In the genomic region with DNA sequence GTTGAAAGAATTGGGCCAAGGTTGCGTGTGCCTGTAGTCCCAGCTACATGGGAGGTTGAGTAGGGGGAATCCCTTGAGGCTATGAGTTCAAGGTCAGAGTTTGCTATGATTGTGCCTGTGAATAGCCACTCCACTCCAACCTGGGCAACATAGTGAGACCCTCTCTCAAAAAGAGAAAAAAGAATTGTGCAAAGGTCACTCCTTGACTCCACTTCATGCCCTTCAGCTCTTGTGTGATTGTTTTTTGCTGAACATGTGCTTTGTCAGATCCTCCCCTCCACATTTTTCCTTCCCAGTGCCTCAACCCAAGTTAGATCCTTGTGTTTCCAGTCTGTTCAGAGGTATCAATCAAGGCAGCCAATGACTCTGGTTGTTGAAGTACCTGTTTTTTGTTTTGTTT, we compare ENCODE assay signal across 20 cellular contexts. TPM values are rescaled to one million over a fixed set of nuclear protein-coding genes. Genes with fewer than 3 reads are reported as not detected.
DNase-seq lines count a peak whose midpoint lies in the region; ATAC-seq and TF ChIP-seq lines count a peak whose summit lies in the region.
"Had no signal": no experiment of that assay in that cellular context is flagged by ENCODE, and none has a peak within 500 bp of the region (broad histone marks: within the 10 kb centered on the region; RNA-seq: fewer than 3 reads in every experiment).

No MANE protein-coding gene starts in this region.

- peaks cover 9% of the 10 kb centered on the region for H3K36me3 Mint-ChIP-seq in activated naive CD4-positive, alpha-beta T cell treated with anti-CD3 and anti-CD28 coated beads for 36 hours (ENCODE audit: low read depth)
- H3K36me3 Mint-ChIP-seq in activated T-helper 17 cell treated with anti-CD3 and anti-CD28 coated beads, Interleukin-2, amount 50 U/mL, for 72 hours (ENCODE audit: low read depth) = peaks cover 16% of the 10 kb centered on the region

- no peak for ATAC-seq in activated T-helper 17 cell treated with anti-CD3 and anti-CD28 coated beads, Interleukin-2, amount 50 U/mL, for 72 hours (replicated peaks)
- ATAC-seq in lower lobe of right lung = no peak
- ATAC-seq: activated T-cell treated with anti-CD3 and anti-CD28 coated beads, Interleukin-2, amount 50 U/mL, for 72 hours; body of pancreas; effector memory CD8-positive, alpha-beta T cell; Panc1 had no signal

- H3K4me1 ChIP-seq in lower lobe of right lung = peaks cover 74% of the 10 kb centered on the region
- H3K4me1 ChIP-seq in thymus (ENCODE audit: control insufficient read depth, insufficient read depth, low read length) = peaks cover 8% of the 10 kb centered on the region

- no peaks in the 10 kb centered on the region for H3K27me3 Mint-ChIP-seq in activated naive CD4-positive, alpha-beta T cell treated with anti-CD3 and anti-CD28 coated beads for 36 hours (ENCODE audit: low read depth)
- H3K27me3 Mint-ChIP-seq in activated T-helper 17 cell treated with anti-CD3 and anti-CD28 coated beads, Interleukin-2, amount 50 U/mL, for 72 hours = no peaks in the 10 kb centered on the region
- H3K27me3 Mint-ChIP-seq: effector memory CD8-positive, alpha-beta T cell had no signal

- H3K27me3 ChIP-seq in lower lobe of right lung (ENCODE audit: low read depth) = no peaks in the 10 kb centered on the region
- H3K27me3 ChIP-seq in thymus (ENCODE audit: control insufficient read depth, insufficient read depth) = no peaks in the 10 kb centered on the region
- no peaks in the 10 kb centered on the region for H3K27me3 ChIP-seq in WERI-Rb-1 (ENCODE audit: insufficient read depth, low read depth, severe bottlenecking)
- H3K27me3 ChIP-seq: body of pancreas had no signal

- no peaks in the 10 kb centered on the region for H3K9me3 Mint-ChIP-seq in activated naive CD4-positive, alpha-beta T cell treated with anti-CD3 and anti-CD28 coated beads for 36 hours
- no peaks in the 10 kb centered on the region for H3K9me3 Mint-ChIP-seq in activated T-helper 17 cell treated with anti-CD3 and anti-CD28 coated beads, Interleukin-2, amount 50 U/mL, for 72 hours
- H3K9me3 Mint-ChIP-seq: activated T-cell treated with anti-CD3 and anti-CD28 coated beads, Interleukin-2, amount 50 U/mL, for 72 hours; effector memory CD8-positive, alpha-beta T cell had no signal

- CTCF ChIA-PET in activated naive CD4-positive, alpha-beta T cell treated with anti-CD3 and anti-CD28 coated beads for 36 hours (lab: Charles Lee) = interaction anchor here (5.2 to 8.8 kb wide), 2 partner anchors 9 to 19 kb away, joined by 21 to 109 read pairs; no protein-coding TSS in a partner anchor

- no peak for TF ChIP-seq CTCF in lower lobe of right lung (IDR thresholded peaks at IDR 0.05)
- no peak for TF ChIP-seq CTCF in WERI-Rb-1 (IDR thresholded peaks at IDR 0.05; ENCODE audit: low read depth, low read length)

- peaks cover 64% of the 10 kb centered on the region for H3K4me1 Mint-ChIP-seq in activated naive CD4-positive, alpha-beta T cell treated with anti-CD3 and anti-CD28 coated beads for 36 hours (ENCODE audit: low read depth)
- H3K4me1 Mint-ChIP-seq in activated T-helper 17 cell treated with anti-CD3 and anti-CD28 coated beads, Interleukin-2, amount 50 U/mL, for 72 hours = peaks cover 55% of the 10 kb centered on the region

- no peak overlapping the region for H3K4me3 Mint-ChIP-seq in activated naive CD4-positive, alpha-beta T cell treated with anti-CD3 and anti-CD28 coated beads for 36 hours
- peak overlapping the region; percentile 15 for H3K4me3 Mint-ChIP-seq in activated T-helper 17 cell treated with anti-CD3 and anti-CD28 coated beads, Interleukin-2, amount 50 U/mL, for 72 hours
- H3K4me3 Mint-ChIP-seq: effector memory CD8-positive, alpha-beta T cell had no signal

- DNase-seq in activated naive CD4-positive, alpha-beta T cell treated with anti-CD3 and anti-CD28 coated beads for 36 hours = peak; percentile 3
- DNase-seq in activated naive CD4-positive, alpha-beta T cell (lab: John Stamatoyannopoulos, UW) = no peak
- DNase-seq in lower lobe of right lung (no peak), AG08396 (ENCODE audit: low spot score) (no peak), WERI-Rb-1 (no peak)
- DNase-seq in stimulated activated CD4-positive, alpha-beta T cell treated with anti-CD3 and anti-CD28 coated beads, Interleukin-4, amount 100 ng/mL, for 4 hours = no peak
- DNase-seq: activated CD4-positive, alpha-beta T cell treated with anti-CD3 and anti-CD28 coated beads for 1 hour; activated T-cell treated with anti-CD3 and anti-CD28 coated beads, Interleukin-2, amount 50 U/mL, for 72 hours; body of pancreas; Calu3; effector memory CD8-positive, alpha-beta T cell; foreskin fibroblast; GF-D8; NCI-H187; NCI-H510A treated with DMSO at 0.1 percent for 48 hours had no signal

- H3K27ac ChIP-seq in lower lobe of right lung (peak overlapping the region; percentile 96), thymus (ENCODE audit: low read depth) (peak overlapping the region; percentile 5), WERI-Rb-1 (no peak overlapping the region)

- H3K9me3 ChIP-seq in lower lobe of right lung (no peaks in the 10 kb centered on the region), thymus (ENCODE audit: control insufficient read depth) (no peaks in the 10 kb centered on the region), WERI-Rb-1 (ENCODE audit: severe bottlenecking) (no peaks in the 10 kb centered on the region)
- H3K9me3 ChIP-seq: body of pancreas had no signal

- H3K27ac Mint-ChIP-seq in activated naive CD4-positive, alpha-beta T cell treated with anti-CD3 and anti-CD28 coated beads for 36 hours = peak overlapping the region; percentile 76
- H3K27ac Mint-ChIP-seq in activated T-helper 17 cell treated with anti-CD3 and anti-CD28 coated beads, Interleukin-2, amount 50 U/mL, for 72 hours = no peak overlapping the region

- H3K4me3 ChIP-seq in lower lobe of right lung (no peak overlapping the region), thymus (ENCODE audit: low read length) (no peak overlapping the region), WERI-Rb-1 (ENCODE audit: low read depth, low read length) (no peak overlapping the region)
- H3K4me3 ChIP-seq: body of pancreas had no signal

- WGBS in thymus = 97% methylated on average over 1 of the region's 1 CpG

- H3K36me3 ChIP-seq in lower lobe of right lung = peaks cover 7% of the 10 kb centered on the region
- peaks cover 6% of the 10 kb centered on the region for H3K36me3 ChIP-seq in thymus (ENCODE audit: control insufficient read depth, insufficient read depth)
- peaks cover 9% of the 10 kb centered on the region for H3K36me3 ChIP-seq in WERI-Rb-1

- intact Hi-C loops in activated naive CD4-positive, alpha-beta T cell treated with anti-CD3 and anti-CD28 coated beads for 36 hours (cut with micrococcal nuclease) = no loop called here
- intact Hi-C loops in lower lobe of right lung (cut with DNase I) = no loop called here

RNA-seq across cellular contexts. Expression of a gene that starts 8.5 kb away (rescaled TPM):
- 10 to 100 TPM; 86.0 to 91.1 TPM for total RNA-seq in activated naive CD4-positive, alpha-beta T cell treated with anti-CD3 and anti-CD28 coated beads for 36 hours
- total RNA-seq in activated T-helper 17 cell treated with anti-CD3 and anti-CD28 coated beads, Interleukin-2, amount 50 U/mL, for 72 hours = 100 to 1,000 TPM in 1 of 2 donors, 10 to 100 TPM in 1; 74.2 to 269 TPM
- 1,554 TPM for total RNA-seq in lower lobe of right lung
- 1,022 TPM for polyA plus RNA-seq in thymus

RNA-seq across cellular contexts. Expression of a gene that starts 23.4 kb away (rescaled TPM):
- total RNA-seq in activated naive CD4-positive, alpha-beta T cell treated with anti-CD3 and anti-CD28 coated beads for 36 hours = 10 to 100 TPM; 32.0 to 34.0 TPM
- total RNA-seq in activated T-helper 17 cell treated with anti-CD3 and anti-CD28 coated beads, Interleukin-2, amount 50 U/mL, for 72 hours = 10 to 100 TPM; 16.9 to 26.0 TPM
- 25.4 TPM for total RNA-seq in lower lobe of right lung
- polyA plus RNA-seq in thymus = 89.6 TPM

RNA-seq across cellular contexts. Expression of a gene that starts 23.6 kb away (rescaled TPM):
- total RNA-seq in activated naive CD4-positive, alpha-beta T cell treated with anti-CD3 and anti-CD28 coated beads for 36 hours = 1 to 10 TPM; 3.7 to 4.3 TPM
- 1 to 10 TPM; 4.6 to 4.8 TPM for total RNA-seq in activated T-helper 17 cell treated with anti-CD3 and anti-CD28 coated beads, Interleukin-2, amount 50 U/mL, for 72 hours
- 0.41 TPM for total RNA-seq in lower lobe of right lung
- polyA plus RNA-seq in thymus = 0.89 TPM

RNA-seq across cellular contexts. Expression of a gene that starts 30.1 kb away (rescaled TPM):
- 10 to 100 TPM; 43.6 to 44.3 TPM for total RNA-seq in activated naive CD4-positive, alpha-beta T cell treated with anti-CD3 and anti-CD28 coated beads for 36 hours
- 10 to 100 TPM; 43.4 to 61.2 TPM for total RNA-seq in activated T-helper 17 cell treated with anti-CD3 and anti-CD28 coated beads, Interleukin-2, amount 50 U/mL, for 72 hours
- 30.9 TPM for total RNA-seq in lower lobe of right lung
- polyA plus RNA-seq in thymus = 22.0 TPM

RNA-seq across cellular contexts. Expression of a gene that starts 33.6 kb away (rescaled TPM):
- not detected for total RNA-seq in activated naive CD4-positive, alpha-beta T cell treated with anti-CD3 and anti-CD28 coated beads for 36 hours
- not detected for total RNA-seq in activated T-helper 17 cell treated with anti-CD3 and anti-CD28 coated beads, Interleukin-2, amount 50 U/mL, for 72 hours
- not detected for total RNA-seq in lower lobe of right lung
- 0.62 TPM for polyA plus RNA-seq in thymus
- total RNA-seq: activated T-cell treated with anti-CD3 and anti-CD28 coated beads, Interleukin-2, amount 50 U/mL, for 72 hours; body of pancreas; Calu3; mononuclear cell; T-helper 1 cell treated with Interleukin-12 subunit alpha and Interleukin-12 subunit beta and Interleukin-4 antibody, amounts not matched to agents 30 ng/mL and 1 ng/mL, for 36 hours had no signal
